In genomic region chr7:114823290-114823689, GRCh38 we compare ENCODE assay signal across 24 cellular contexts.
DNase-seq lines count a peak whose midpoint lies in the region; ATAC-seq and TF ChIP-seq lines count a peak whose summit lies in the region.
"Had no signal": no experiment of that assay in that cellular context is flagged by ENCODE, and none has a peak within 500 bp of the region (broad histone marks: within the 10 kb centered on the region; RNA-seq: fewer than 3 reads in every experiment).

No MANE protein-coding gene starts in this region.

- H3K36me3 Mint-ChIP-seq in activated CD4-positive, alpha-beta T cell treated with anti-CD3 and anti-CD28 coated beads, Interleukin-2, amount 10 ng/mL, durations not matched to agents 7 days and 5 days (ENCODE audit: low read depth): peaks cover 4% of the 10 kb centered on the region

- no peak for ATAC-seq in HG03196 (IDR thresholded peaks at IDR 0.05; ENCODE audit: unreplicated experiment)
- ATAC-seq: HCT116; heart right ventricle; stimulated activated naive B cell treated with anti-CD40 and anti-IgM and Interleukin-4, amounts not matched to agents 10 μg/mL and 1 μg/mL and 100 μg/mL, for 72 hours had no signal

- H3K9me3 Mint-ChIP-seq in activated CD4-positive, alpha-beta T cell treated with anti-CD3 and anti-CD28 coated beads, Interleukin-2, amount 10 ng/mL, durations not matched to agents 7 days and 5 days: peaks cover 22% of the 10 kb centered on the region

- no peak overlapping the region for H3K4me3 Mint-ChIP-seq in activated CD4-positive, alpha-beta T cell treated with anti-CD3 and anti-CD28 coated beads, Interleukin-2, amount 10 ng/mL, durations not matched to agents 7 days and 5 days
- H3K4me3 Mint-ChIP-seq: central memory CD8-positive, alpha-beta T cell; stimulated activated naive B cell treated with anti-CD40 and anti-IgM and Interleukin-4, amounts not matched to agents 10 μg/mL and 1 μg/mL and 100 μg/mL, for 72 hours had no signal

- no peak overlapping the region for H3K27ac Mint-ChIP-seq in activated CD4-positive, alpha-beta T cell treated with anti-CD3 and anti-CD28 coated beads, Interleukin-2, amount 10 ng/mL, durations not matched to agents 7 days and 5 days
- H3K27ac Mint-ChIP-seq: stimulated activated naive B cell treated with anti-CD40 and anti-IgM and Interleukin-4, amounts not matched to agents 10 μg/mL and 1 μg/mL and 100 μg/mL, for 72 hours had no signal

- TF ChIP-seq CTCF in RWPE1 (conservative IDR thresholded peaks at IDR 0.05; ENCODE audit: low read depth): no peak
- TF ChIP-seq CTCF in dorsolateral prefrontal cortex (IDR thresholded peaks at IDR 0.05 in 54 of 56, conservative IDR thresholded peaks at IDR 0.05 in 2 of 56; ENCODE audit: low read depth in 1 of 56, partially characterized antibody in 56 of 56): no peak

- H3K27ac ChIP-seq in RWPE1: peak overlapping the region; percentile 39; the same call in 1 of the 2 replicates
- peak overlapping the region; percentile 5 for H3K27ac ChIP-seq in epithelial cell of prostate
- no peak overlapping the region for H3K27ac ChIP-seq in dorsolateral prefrontal cortex
- H3K27ac ChIP-seq: C4-2B, heart right ventricle, prostate gland, skin epidermis, uterus had no signal

- POLR2A ChIA-PET in RWPE1 (lab: Yijun Ruan, JAX; ENCODE audit: low non-redundant PET): no interaction called here
- POLR2A ChIA-PET in activated CD4-positive, alpha-beta T cell treated with anti-CD3 and anti-CD28 coated beads, Interleukin-2, amount 10 ng/mL, durations not matched to agents 7 days and 5 days (lab: Charles Lee): no interaction called here

- no peaks in the 10 kb centered on the region for H3K27me3 Mint-ChIP-seq in activated CD4-positive, alpha-beta T cell treated with anti-CD3 and anti-CD28 coated beads, Interleukin-2, amount 10 ng/mL, durations not matched to agents 7 days and 5 days
- H3K27me3 Mint-ChIP-seq: central memory CD8-positive, alpha-beta T cell had no signal

- no peaks in the 10 kb centered on the region for H3K36me3 ChIP-seq in H7 (replicated peaks; ENCODE audit: control insufficient read depth, insufficient read depth, low read length)
- H3K36me3 ChIP-seq: heart right ventricle, prostate gland, uterus had no signal

- no peaks in the 10 kb centered on the region for H3K27me3 ChIP-seq in H7 (ENCODE audit: control insufficient read depth, insufficient read depth, low read length)
- no peaks in the 10 kb centered on the region for H3K27me3 ChIP-seq in dorsolateral prefrontal cortex
- H3K27me3 ChIP-seq: heart right ventricle, uterus had no signal

- DNase-seq in H7 (peak; percentile 14), RWPE1 (ENCODE audit: low spot score) (peak; percentile 51), epithelial cell of prostate (ENCODE audit: low read depth, low spot score) (peak; percentile 65), iPS-NIHi7 (ENCODE audit: extremely low spot score) (peak; percentile 10), dorsolateral prefrontal cortex (no peak), posterior vena cava (ENCODE audit: low spot score) (no peak)
- DNase-seq in activated CD4-positive, alpha-beta T cell treated with anti-CD3 and anti-CD28 coated beads, Interleukin-2, amount 10 ng/mL, durations not matched to agents 7 days and 5 days: no peak
- DNase-seq: activated naive CD4-positive, alpha-beta T cell treated with anti-CD3 and anti-CD28 coated beads, Interleukin-2, amount 50 U/mL, for 16 hours; anterior cingulate cortex; Calu3; heart right ventricle; KBM-7; MV-4-11; NCI-H1694; NCI-H82; stimulated activated CD4-positive, alpha-beta T cell treated with anti-CD3 and anti-CD28 coated beads, Interleukin-2, amount 100 ng/mL, for 24 hours; stimulated activated naive B cell treated with anti-CD40 and anti-IgM and Interleukin-4, amounts not matched to agents 10 μg/mL and 1 μg/mL and 100 μg/mL, for 72 hours; uterus had no signal

- intact Hi-C loops in dorsolateral prefrontal cortex (cut with DNase I): no loop called here
- intact Hi-C loops in posterior vena cava (cut with DNase I): no loop called here

- H3K4me3 ChIP-seq in H7 (ENCODE audit: insufficient read depth, low read depth, low read length) (no peak overlapping the region), dorsolateral prefrontal cortex (no peak overlapping the region)
- H3K4me3 ChIP-seq: heart right ventricle, prostate gland, skin epidermis, uterus had no signal

- H3K4me1 Mint-ChIP-seq in activated CD4-positive, alpha-beta T cell treated with anti-CD3 and anti-CD28 coated beads, Interleukin-2, amount 10 ng/mL, durations not matched to agents 7 days and 5 days: peaks cover 11% of the 10 kb centered on the region
- H3K4me1 Mint-ChIP-seq: stimulated activated naive B cell treated with anti-CD40 and anti-IgM and Interleukin-4, amounts not matched to agents 10 μg/mL and 1 μg/mL and 100 μg/mL, for 72 hours had no signal

- CTCF ChIA-PET in RWPE1 (lab: Yijun Ruan, JAX): no interaction called here
- CTCF ChIA-PET in activated CD4-positive, alpha-beta T cell treated with anti-CD3 and anti-CD28 coated beads, Interleukin-2, amount 10 ng/mL, durations not matched to agents 7 days and 5 days (lab: Charles Lee): interaction anchor here (0.8 to 1.1 kb wide), 2 partner anchors 118 to 180 kb away, joined by 3 read pairs; no protein-coding TSS in a partner anchor

Comparison
In these comparisons a context has a peak if more than half of its experiments do, and no peak if none do; other contexts are left out.
1. DNase-seq: peak in H7 (single experiment), RWPE1 (single experiment), epithelial cell of prostate (single experiment) and iPS-NIHi7 (single experiment); none in dorsolateral prefrontal cortex (0 of 10), posterior vena cava (single experiment) and activated CD4-positive, alpha-beta T cell treated with anti-CD3 and anti-CD28 coated beads, Interleukin-2, amount 10 ng/mL, durations not matched to agents 7 days and 5 days (single experiment).
2. H3K27ac ChIP-seq: peak in RWPE1 (single experiment) and epithelial cell of prostate (single experiment); none in dorsolateral prefrontal cortex (0 of 59).